In the genomic region with DNA sequence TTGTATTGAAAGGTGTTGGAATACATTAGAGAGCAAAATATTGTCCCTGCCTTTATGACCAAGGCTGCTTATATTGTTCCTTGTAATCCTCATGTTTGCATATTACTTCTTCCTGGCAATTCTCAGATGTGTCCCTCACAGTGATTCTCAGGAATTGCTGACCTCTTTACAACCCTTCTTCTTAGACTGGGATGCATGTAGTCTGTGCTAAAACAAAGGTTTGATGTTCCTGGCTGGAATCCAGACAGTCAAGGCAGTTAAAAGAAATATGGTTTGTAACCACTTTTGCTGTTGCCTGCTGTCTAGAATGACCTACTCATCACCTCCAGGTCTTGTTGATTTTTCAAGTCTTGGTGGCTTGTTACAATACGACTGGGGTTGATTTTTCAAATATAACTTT, we compare ENCODE assay signal across 1 cellular context.
TF ChIP-seq lines count a peak whose summit lies in the region.

No MANE protein-coding gene starts in this region.

TF ChIP-seq in H1, 55 proteins besides CTCF, POLR2A, EP300 and RAD21 (continued from another document):
- TF ChIP-seq, protein P1, sequence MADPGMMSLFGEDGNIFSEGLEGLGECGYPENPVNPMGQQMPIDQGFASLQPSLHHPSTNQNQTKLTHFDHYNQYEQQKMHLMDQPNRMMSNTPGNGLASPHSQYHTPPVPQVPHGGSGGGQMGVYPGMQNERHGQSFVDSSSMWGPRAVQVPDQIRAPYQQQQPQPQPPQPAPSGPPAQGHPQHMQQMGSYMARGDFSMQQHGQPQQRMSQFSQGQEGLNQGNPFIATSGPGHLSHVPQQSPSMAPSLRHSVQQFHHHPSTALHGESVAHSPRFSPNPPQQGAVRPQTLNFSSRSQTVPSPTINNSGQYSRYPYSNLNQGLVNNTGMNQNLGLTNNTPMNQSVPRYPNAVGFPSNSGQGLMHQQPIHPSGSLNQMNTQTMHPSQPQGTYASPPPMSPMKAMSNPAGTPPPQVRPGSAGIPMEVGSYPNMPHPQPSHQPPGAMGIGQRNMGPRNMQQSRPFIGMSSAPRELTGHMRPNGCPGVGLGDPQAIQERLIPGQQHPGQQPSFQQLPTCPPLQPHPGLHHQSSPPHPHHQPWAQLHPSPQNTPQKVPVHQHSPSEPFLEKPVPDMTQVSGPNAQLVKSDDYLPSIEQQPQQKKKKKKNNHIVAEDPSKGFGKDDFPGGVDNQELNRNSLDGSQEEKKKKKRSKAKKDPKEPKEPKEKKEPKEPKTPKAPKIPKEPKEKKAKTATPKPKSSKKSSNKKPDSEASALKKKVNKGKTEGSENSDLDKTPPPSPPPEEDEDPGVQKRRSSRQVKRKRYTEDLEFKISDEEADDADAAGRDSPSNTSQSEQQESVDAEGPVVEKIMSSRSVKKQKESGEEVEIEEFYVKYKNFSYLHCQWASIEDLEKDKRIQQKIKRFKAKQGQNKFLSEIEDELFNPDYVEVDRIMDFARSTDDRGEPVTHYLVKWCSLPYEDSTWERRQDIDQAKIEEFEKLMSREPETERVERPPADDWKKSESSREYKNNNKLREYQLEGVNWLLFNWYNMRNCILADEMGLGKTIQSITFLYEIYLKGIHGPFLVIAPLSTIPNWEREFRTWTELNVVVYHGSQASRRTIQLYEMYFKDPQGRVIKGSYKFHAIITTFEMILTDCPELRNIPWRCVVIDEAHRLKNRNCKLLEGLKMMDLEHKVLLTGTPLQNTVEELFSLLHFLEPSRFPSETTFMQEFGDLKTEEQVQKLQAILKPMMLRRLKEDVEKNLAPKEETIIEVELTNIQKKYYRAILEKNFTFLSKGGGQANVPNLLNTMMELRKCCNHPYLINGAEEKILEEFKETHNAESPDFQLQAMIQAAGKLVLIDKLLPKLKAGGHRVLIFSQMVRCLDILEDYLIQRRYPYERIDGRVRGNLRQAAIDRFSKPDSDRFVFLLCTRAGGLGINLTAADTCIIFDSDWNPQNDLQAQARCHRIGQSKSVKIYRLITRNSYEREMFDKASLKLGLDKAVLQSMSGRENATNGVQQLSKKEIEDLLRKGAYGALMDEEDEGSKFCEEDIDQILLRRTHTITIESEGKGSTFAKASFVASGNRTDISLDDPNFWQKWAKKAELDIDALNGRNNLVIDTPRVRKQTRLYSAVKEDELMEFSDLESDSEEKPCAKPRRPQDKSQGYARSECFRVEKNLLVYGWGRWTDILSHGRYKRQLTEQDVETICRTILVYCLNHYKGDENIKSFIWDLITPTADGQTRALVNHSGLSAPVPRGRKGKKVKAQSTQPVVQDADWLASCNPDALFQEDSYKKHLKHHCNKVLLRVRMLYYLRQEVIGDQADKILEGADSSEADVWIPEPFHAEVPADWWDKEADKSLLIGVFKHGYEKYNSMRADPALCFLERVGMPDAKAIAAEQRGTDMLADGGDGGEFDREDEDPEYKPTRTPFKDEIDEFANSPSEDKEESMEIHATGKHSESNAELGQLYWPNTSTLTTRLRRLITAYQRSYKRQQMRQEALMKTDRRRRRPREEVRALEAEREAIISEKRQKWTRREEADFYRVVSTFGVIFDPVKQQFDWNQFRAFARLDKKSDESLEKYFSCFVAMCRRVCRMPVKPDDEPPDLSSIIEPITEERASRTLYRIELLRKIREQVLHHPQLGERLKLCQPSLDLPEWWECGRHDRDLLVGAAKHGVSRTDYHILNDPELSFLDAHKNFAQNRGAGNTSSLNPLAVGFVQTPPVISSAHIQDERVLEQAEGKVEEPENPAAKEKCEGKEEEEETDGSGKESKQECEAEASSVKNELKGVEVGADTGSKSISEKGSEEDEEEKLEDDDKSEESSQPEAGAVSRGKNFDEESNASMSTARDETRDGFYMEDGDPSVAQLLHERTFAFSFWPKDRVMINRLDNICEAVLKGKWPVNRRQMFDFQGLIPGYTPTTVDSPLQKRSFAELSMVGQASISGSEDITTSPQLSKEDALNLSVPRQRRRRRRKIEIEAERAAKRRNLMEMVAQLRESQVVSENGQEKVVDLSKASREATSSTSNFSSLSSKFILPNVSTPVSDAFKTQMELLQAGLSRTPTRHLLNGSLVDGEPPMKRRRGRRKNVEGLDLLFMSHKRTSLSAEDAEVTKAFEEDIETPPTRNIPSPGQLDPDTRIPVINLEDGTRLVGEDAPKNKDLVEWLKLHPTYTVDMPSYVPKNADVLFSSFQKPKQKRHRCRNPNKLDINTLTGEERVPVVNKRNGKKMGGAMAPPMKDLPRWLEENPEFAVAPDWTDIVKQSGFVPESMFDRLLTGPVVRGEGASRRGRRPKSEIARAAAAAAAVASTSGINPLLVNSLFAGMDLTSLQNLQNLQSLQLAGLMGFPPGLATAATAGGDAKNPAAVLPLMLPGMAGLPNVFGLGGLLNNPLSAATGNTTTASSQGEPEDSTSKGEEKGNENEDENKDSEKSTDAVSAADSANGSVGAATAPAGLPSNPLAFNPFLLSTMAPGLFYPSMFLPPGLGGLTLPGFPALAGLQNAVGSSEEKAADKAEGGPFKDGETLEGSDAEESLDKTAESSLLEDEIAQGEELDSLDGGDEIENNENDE (IDR thresholded peaks at IDR 0.05; ENCODE audit: insufficient replicate concordance, low read length), result no peak
- TF ChIP-seq FOSL1 (IDR thresholded peaks at IDR 0.05; ENCODE audit: insufficient read depth, low read depth, low read length) (no peak), RFX5 (IDR thresholded peaks at IDR 0.05; ENCODE audit: borderline replicate concordance, low read depth, low read length) (no peak), TAF7 (optimal IDR thresholded peaks at IDR 0.05; ENCODE audit: borderline replicate concordance, low read depth, low read length) (no peak), CEBPB (IDR thresholded peaks at IDR 0.05; ENCODE audit: low read depth, low read length) (no peak), ASH2L (IDR thresholded peaks at IDR 0.05; ENCODE audit: low read length) (no peak), GTF2F1 (IDR thresholded peaks at IDR 0.05; ENCODE audit: borderline replicate concordance, low read depth, low read length) (no peak), RXRA (IDR thresholded peaks at IDR 0.05; ENCODE audit: insufficient read depth, low read depth, low read length) (no peak), SIRT6 (IDR thresholded peaks at IDR 0.05; ENCODE audit: low read length) (no peak), KDM5A (IDR thresholded peaks at IDR 0.05; ENCODE audit: low read length) (no peak), PHF8 (conservative IDR thresholded peaks at IDR 0.05; ENCODE audit: low read depth, low read length) (no peak), EZH2 (IDR thresholded peaks at IDR 0.05; ENCODE audit: low read depth, low read length, severe bottlenecking) (no peak), SUZ12 (IDR thresholded peaks at IDR 0.05; ENCODE audit: low read length) (no peak)
